Comparison of ENCODE assay signal across 8 cellular contexts in the genomic region with DNA sequence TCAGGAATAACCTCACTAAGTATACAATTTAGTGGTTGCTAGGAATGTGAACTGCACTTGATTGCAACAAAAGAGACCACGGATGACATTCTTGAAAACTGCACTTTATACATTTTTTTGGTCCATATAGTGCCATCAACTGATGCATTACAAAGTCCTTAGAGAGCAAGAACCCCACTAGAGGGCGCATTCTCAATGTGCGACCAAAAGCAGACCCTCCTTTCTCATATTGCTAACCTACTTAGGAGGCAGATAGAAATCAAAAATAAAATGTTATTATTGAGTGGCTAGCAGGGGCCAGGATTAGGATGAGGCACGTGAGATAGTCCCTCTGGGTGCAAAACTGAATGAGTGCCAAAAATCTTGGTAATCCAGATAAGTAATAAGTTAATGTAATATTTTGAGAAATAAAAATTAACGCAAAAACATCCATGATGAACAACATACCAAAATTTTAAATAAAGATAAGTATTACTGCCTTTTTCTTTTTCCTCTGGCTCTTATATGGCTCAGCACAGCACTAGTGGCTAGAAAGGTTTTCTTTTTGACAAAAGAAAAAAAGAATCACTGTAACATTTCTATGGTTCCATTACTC.
DNase-seq lines count a peak whose midpoint lies in the region; ATAC-seq, FAIRE-seq and TF ChIP-seq lines count a peak whose summit lies in the region.

No MANE protein-coding gene starts in this region.

- no peak for ATAC-seq in upper lobe of left lung (ENCODE audit: low FRiP score in 2 of 2)
- no peak for ATAC-seq in activated CD4-positive, CD25-positive, alpha-beta regulatory T cell treated with anti-CD3 and anti-CD28 coated beads, Interleukin-2, amount 50 U/mL, for 24 hours

- no peak overlapping the region for H3K4me3 ChIP-seq in AG10803 (ENCODE audit: low read length)
- no peak overlapping the region for H3K4me3 ChIP-seq in HAP-1
- no peak overlapping the region for H3K4me3 ChIP-seq in Loucy (ENCODE audit: low read length, poor library complexity, severe bottlenecking)
- H3K4me3 ChIP-seq in WI38 (ENCODE audit: low read depth, low read length) = no peak overlapping the region
- H3K4me3 ChIP-seq in upper lobe of left lung = no peak overlapping the region

- in situ Hi-C loops in HAP-1 (cut with MboI; ENCODE audit: low sequenced_read_pairs) = no loop called here

- TF ChIP-seq CTCF in AG10803 (conservative IDR thresholded peaks at IDR 0.05; ENCODE audit: low read length) = peak; percentile 90
- peak; percentile 85 for TF ChIP-seq CTCF in Loucy (conservative IDR thresholded peaks at IDR 0.05; ENCODE audit: low read length)
- peak; percentile 74 for TF ChIP-seq CTCF in WI38 (IDR thresholded peaks at IDR 0.05; ENCODE audit: low read depth, low read length)
- peak in 4 of 6 experiments; percentile 7 to 19 (median 10) for TF ChIP-seq CTCF in upper lobe of left lung (IDR thresholded peaks at IDR 0.05)

- no peaks in the 10 kb centered on the region for H3K9me3 ChIP-seq in HAP-1
- H3K9me3 ChIP-seq in Loucy (ENCODE audit: insufficient read depth, low read depth, low read length) = no peaks in the 10 kb centered on the region
- H3K9me3 ChIP-seq in upper lobe of left lung = no peaks in the 10 kb centered on the region

- no peaks in the 10 kb centered on the region for H3F3A ChIP-seq in Loucy (ENCODE audit: low read depth)

- H3K9ac ChIP-seq in Loucy (ENCODE audit: low read depth, low read length, poor library complexity, severe bottlenecking) = no peak overlapping the region

- H3K36me3 ChIP-seq in HAP-1 (replicated peaks) (no peaks in the 10 kb centered on the region), Loucy (ENCODE audit: insufficient read depth, low read length) (no peaks in the 10 kb centered on the region), upper lobe of left lung (no peaks in the 10 kb centered on the region)

- no peaks in the 10 kb centered on the region for H4K20me1 ChIP-seq in Loucy (ENCODE audit: insufficient read depth, low read length, poor library complexity, severe bottlenecking)

- no peak overlapping the region for H3K27ac ChIP-seq in upper lobe of left lung

- TF ChIP-seq EP300 in upper lobe of left lung (IDR thresholded peaks at IDR 0.05) = no peak

- H3K4me1 ChIP-seq in HAP-1 (no peaks in the 10 kb centered on the region), Loucy (ENCODE audit: insufficient read depth, low read length, poor library complexity, severe bottlenecking) (no peaks in the 10 kb centered on the region), upper lobe of left lung (no peaks in the 10 kb centered on the region)

- FAIRE-seq in G401.6 (lab: Jason Lieb, UNC) = peak; percentile 8

- H2AFZ ChIP-seq in Loucy (ENCODE audit: low read length) = no peak overlapping the region

- no peak for TF ChIP-seq POLR2A in upper lobe of left lung (IDR thresholded peaks at IDR 0.05)

- 30 to 34% methylated on average over 5 of the region's 5 CpGs for WGBS in upper lobe of left lung, 2 donors

- no peaks in the 10 kb centered on the region for H3K79me2 ChIP-seq in Loucy (ENCODE audit: insufficient read depth, low read length)

- no peaks in the 10 kb centered on the region for H3K27me3 ChIP-seq in HAP-1 (ENCODE audit: low read depth)
- H3K27me3 ChIP-seq in Loucy (ENCODE audit: insufficient read depth, low read length, poor library complexity, severe bottlenecking) = no peaks in the 10 kb centered on the region
- H3K27me3 ChIP-seq in upper lobe of left lung = no peaks in the 10 kb centered on the region

- no peak overlapping the region for H3K4me2 ChIP-seq in Loucy (ENCODE audit: low read depth, low read length, poor library complexity, severe bottlenecking)

- DNase-seq in AG10803 (ENCODE audit: low read depth) (peak; percentile 65), HAP-1 (ENCODE audit: low spot score in 2 of 2) (peak; percentile 64 to 85), iPS-NIHi11 (ENCODE audit: low spot score) (peak; percentile 65), upper lobe of left lung (no peak)

- H3K9me2 ChIP-seq in Loucy (replicated peaks; ENCODE audit: low read depth, low read length) = no peaks in the 10 kb centered on the region

Comparison
In these comparisons a context has a peak if more than half of its experiments do, and no peak if none do; other contexts are left out.
1. DNase-seq: peak in AG10803 (single experiment), HAP-1 (2 of 2) and iPS-NIHi11 (single experiment); none in upper lobe of left lung (0 of 2).
2. CTCF ChIP-seq: peak in every context shown above with its lines; median percentile 90 in AG10803; 85 in Loucy; 74 in WI38; 10 in upper lobe of left lung.